Comparison of ENCODE assay signal across 8 cellular contexts in the genomic region with DNA sequence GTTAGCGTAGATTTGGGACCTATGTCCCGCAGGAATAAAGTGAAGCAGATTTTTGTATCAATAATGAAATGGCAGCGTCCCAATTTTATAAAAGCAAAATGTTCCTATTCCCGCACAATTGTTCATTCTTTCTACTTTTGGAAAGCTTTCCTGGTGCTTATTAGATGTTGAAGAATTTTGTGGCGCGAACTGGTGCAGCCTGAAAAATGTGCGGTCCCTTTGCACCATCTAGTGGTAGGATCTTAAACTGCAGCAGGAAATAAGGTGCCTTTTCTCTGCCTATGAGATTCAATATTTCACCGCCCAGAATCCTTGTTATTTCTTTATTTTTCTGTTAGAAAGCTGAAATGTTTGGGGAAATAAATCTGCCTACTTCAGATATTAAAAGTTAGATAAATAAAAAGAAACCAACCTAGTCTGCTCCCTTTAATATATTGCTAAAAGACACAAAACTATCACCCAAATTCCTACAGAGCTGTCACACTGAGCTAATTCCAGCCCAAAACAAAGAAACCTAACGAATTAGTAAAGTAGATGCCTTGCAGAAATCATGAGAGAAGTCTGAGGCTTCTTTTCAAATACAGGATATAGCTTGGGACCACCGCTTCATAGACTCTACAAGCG.
DNase-seq lines count a peak whose midpoint lies in the region; ATAC-seq and TF ChIP-seq lines count a peak whose summit lies in the region.

No MANE protein-coding gene starts in this region.

- H3K4me1 Mint-ChIP-seq in chondrocyte (ENCODE audit: low read depth): no peaks in the 10 kb centered on the region

- H3K4me3 Mint-ChIP-seq in chondrocyte (ENCODE audit: unreplicated experiment): no peak overlapping the region

- H3K27me3 ChIP-seq in left lung: no peaks in the 10 kb centered on the region

- intact Hi-C loops in left lung (cut with DNase I): no loop called here

- no peak overlapping the region for H3K27ac ChIP-seq in left lung

- no peaks in the 10 kb centered on the region for H3K9me3 Mint-ChIP-seq in chondrocyte (ENCODE audit: low read depth)

- peak; percentile 96 for TF ChIP-seq CTCF in chondrocyte (IDR thresholded peaks at IDR 0.05)
- peak; percentile 93 to 95 for TF ChIP-seq CTCF in left lung (IDR thresholded peaks at IDR 0.05)

- H3K27me3 Mint-ChIP-seq in chondrocyte (ENCODE audit: low read depth): no peaks in the 10 kb centered on the region

- peaks cover 2% of the 10 kb centered on the region for H3K36me3 Mint-ChIP-seq in chondrocyte (ENCODE audit: low read depth)

- ATAC-seq in left lung: peak; percentile 87
- no peak for ATAC-seq in GM19351 (IDR thresholded peaks at IDR 0.05; ENCODE audit: unreplicated experiment)

- H3K36me3 ChIP-seq in left lung: peaks cover 0 to 7% of the 10 kb centered on the region in 2 donors

- DNase-seq in NCI-H524 (lab: John Stamatoyannopoulos, UW) (peak; percentile 36 to 56), NCI-H524 treated with DMSO at 0.1 percent for 48 hours (lab: John Stamatoyannopoulos, UW) (no peak), NAMALWA (ENCODE audit: low spot score) (peak; percentile 72), SW480 (ENCODE audit: low spot score) (peak; percentile 46), chondrocyte (ENCODE audit: low spot score) (peak; percentile 2), left lung (no peak)
- peak; percentile 69 for DNase-seq in stimulated activated CD8-positive, alpha-beta memory T cell treated with anti-CD3 and anti-CD28 coated beads, Interleukin-4, amount 100 ng/mL, for 48 hours

- no peak overlapping the region for H3K27ac Mint-ChIP-seq in chondrocyte (ENCODE audit: unreplicated experiment)

- H3K4me3 ChIP-seq in left lung: no peak overlapping the region

- peaks cover 0 to 32% of the 10 kb centered on the region in 2 donors for H3K4me1 ChIP-seq in left lung

- H3K9me3 ChIP-seq in left lung: no peaks in the 10 kb centered on the region

Comparison
In these comparisons a context has a peak if more than half of its experiments do, and no peak if none do; other contexts are left out.
1. DNase-seq: peak in NCI-H524 (2 of 2), NAMALWA (single experiment), SW480 (single experiment), chondrocyte (single experiment) and stimulated activated CD8-positive, alpha-beta memory T cell treated with anti-CD3 and anti-CD28 coated beads, Interleukin-4, amount 100 ng/mL, for 48 hours (single experiment); none in NCI-H524 treated with DMSO at 0.1 percent for 48 hours (single experiment) and left lung (0 of 2).